ENCODE assay signal across 10 cellular contexts in genomic region chr7:50781894-50782293, GRCh38. TPM values are rescaled to one million over a fixed set of nuclear protein-coding genes. Genes with fewer than 3 reads are reported as not detected.
A peak's percentile ranks its signal among the peaks of the same experiment; 100 is the strongest.
DNase-seq lines count a peak whose midpoint lies in the region; ATAC-seq and TF ChIP-seq lines count a peak whose summit lies in the region.
"Had no signal": no experiment of that assay in that cellular context is flagged by ENCODE, and none has a peak within 500 bp of the region (broad histone marks: within the 10 kb centered on the region; RNA-seq: fewer than 3 reads in every experiment).

No MANE protein-coding gene starts in this region.

- H3K27me3 ChIP-seq in heart left ventricle (peaks cover 0 to 6% (median 0%) of the 10 kb centered on the region in 9 donors), brain microvascular endothelial cell (replicated peaks) (no peaks in the 10 kb centered on the region), transverse colon (peaks cover 5% of the 10 kb centered on the region)

- TF ChIP-seq CTCF in heart left ventricle (IDR thresholded peaks at IDR 0.05) (no peak), brain microvascular endothelial cell (IDR thresholded peaks at IDR 0.05; ENCODE audit: low read depth, low read length, missing control alignments) (no peak), transverse colon (IDR thresholded peaks at IDR 0.05) (no peak)

- intact Hi-C loops in heart left ventricle (cut with DNase I) = loop anchor here in 7 of 10 donors (5.0 to 10.0 kb wide), 5 partner anchors 50 to 363 kb away; no protein-coding TSS in a partner anchor
- intact Hi-C loops in Right ventricle myocardium superior (cut with DNase I) = loop anchor here (10.0 kb wide), 1 partner anchor 363 kb away; no protein-coding TSS in a partner anchor
- intact Hi-C loops in transverse colon (cut with DNase I; ENCODE audit: low total_unique reads) = no loop called here

- ATAC-seq in heart left ventricle (no peak), Right ventricle myocardium superior (ENCODE audit: poor library complexity) (no peak)

- no peaks in the 10 kb centered on the region for H3K9me3 ChIP-seq in heart left ventricle
- H3K9me3 ChIP-seq in mesodermal cell (ENCODE audit: control insufficient read depth, low read length) = no peaks in the 10 kb centered on the region
- H3K9me3 ChIP-seq in transverse colon = no peaks in the 10 kb centered on the region

- H3K36me3 ChIP-seq in heart left ventricle = peaks cover 0 to 6% (median 0%) of the 10 kb centered on the region in 9 donors
- H3K36me3 ChIP-seq in brain microvascular endothelial cell (replicated peaks) = peaks cover 4% of the 10 kb centered on the region
- H3K36me3 ChIP-seq in mesodermal cell (ENCODE audit: control insufficient read depth, insufficient read depth, low read length) = peaks cover 17% of the 10 kb centered on the region
- no peaks in the 10 kb centered on the region for H3K36me3 ChIP-seq in transverse colon

- DNase-seq in heart left ventricle = no peak
- DNase-seq in Right ventricle myocardium superior = no peak
- no peak for DNase-seq in brain microvascular endothelial cell
- DNase-seq in transverse colon = no peak
- DNase-seq in effector CD8-positive, alpha-beta T cell (lab: John Stamatoyannopoulos, UW) = no peak
- no peak for DNase-seq in AML-193 (lab: John Stamatoyannopoulos, UW)
- no peak for DNase-seq in kidney tubule cell (ENCODE audit: low spot score)
- DNase-seq: activated CD4-positive, CD25-positive, alpha-beta regulatory T cell treated with anti-CD3 and anti-CD28 coated beads, Interleukin-2, amount 50 U/mL, for 72 hours; NCI-H774 had no signal

- H3K4me3 ChIP-seq in heart left ventricle = peak overlapping the region in 10 of 12 donors; percentile 25 to 70 (median 63)
- peak overlapping the region; percentile 6 for H3K4me3 ChIP-seq in brain microvascular endothelial cell (ENCODE audit: low read depth, low read length)
- H3K4me3 ChIP-seq in mesodermal cell (ENCODE audit: extremely low read depth, insufficient read depth, low read length, poor library complexity, severe bottlenecking) = peak overlapping the region; percentile 14
- peak overlapping the region in 3 of 4 donors; percentile 34 to 62 (median 44) for H3K4me3 ChIP-seq in transverse colon

- no peak for TF ChIP-seq EP300 in transverse colon (IDR thresholded peaks at IDR 0.05; ENCODE audit: low read depth)

- no peak for TF ChIP-seq POLR2A in heart left ventricle (IDR thresholded peaks at IDR 0.05)
- TF ChIP-seq POLR2A in transverse colon (IDR thresholded peaks at IDR 0.05) = no peak

- peak overlapping the region in 2 of 12 donors; percentile 4 to 30 for H3K27ac ChIP-seq in heart left ventricle
- H3K27ac ChIP-seq in brain microvascular endothelial cell = no peak overlapping the region
- no peak overlapping the region for H3K27ac ChIP-seq in mesodermal cell (ENCODE audit: low read depth, low read length, severe bottlenecking)
- H3K27ac ChIP-seq in transverse colon = no peak overlapping the region

- in situ Hi-C loops in brain microvascular endothelial cell (cut with HindIII; ENCODE audit: low pct_ligation_motif_present, low sequenced_read_pairs) (no loop called here), transverse colon (cut with MboI; ENCODE audit: low pct_ligation_motif_present in 1 of 4, low pct_unique_long_range_greater_than_20kb in 1 of 4, low sequenced_read_pairs in 3 of 4) (no loop called here)

- WGBS in heart left ventricle, 4 donors = 50 to 65% (median 60%) methylated on average over 29 of the region's 29 CpGs
- 71 to 78% methylated on average over 19 of the region's 29 CpGs for WGBS in mesodermal cell (ENCODE audit: insufficient coverage in 2 of 2), 2 experiments
- 56 to 57% methylated on average over 4 to 29 of the region's 29 CpGs for WGBS in transverse colon (ENCODE audit: low coverage in 1 of 2), 2 donors

- H3K4me1 ChIP-seq in heart left ventricle = peaks cover 0 to 63% (median 35%) of the 10 kb centered on the region in 12 donors
- peaks cover 5% of the 10 kb centered on the region for H3K4me1 ChIP-seq in mesodermal cell (ENCODE audit: control insufficient read depth, insufficient read depth, low read length, poor library complexity, severe bottlenecking)
- H3K4me1 ChIP-seq in transverse colon = peaks cover 0 to 26% (median 8%) of the 10 kb centered on the region in 4 donors

RNA-seq across cellular contexts. Expression of gene GRB10, which starts 0.8 kb away (rescaled TPM):
- total RNA-seq in heart left ventricle (10 to 100 TPM; 20.4 to 38.2 (median 29.1) TPM), Right ventricle myocardium superior (32.2 TPM), transverse colon (10 to 100 TPM in 3 of 4 donors, 1 to 10 TPM in 1; 8.8 to 55.7 (median 14.3) TPM)
- polyA plus RNA-seq in heart left ventricle = 10 to 100 TPM; 14.7 to 21.1 TPM
- polyA plus RNA-seq in mesodermal cell (2013, experiment 1 of 2) = 51.5 TPM
- polyA plus RNA-seq in mesodermal cell (2013, experiment 2 of 2) = 45.9 TPM

Comparison
In these comparisons a context has a peak if more than half of its experiments do, and no peak if none do; other contexts are left out.
1. H3K4me3 ChIP-seq: peak in every context shown above with its lines; median percentile 63 in heart left ventricle; 44 in transverse colon; 14 in mesodermal cell; 6 in brain microvascular endothelial cell.